ENCODE assay signal across 21 cellular contexts in genomic region chr12:23098110-23099049, GRCh38.
DNase-seq lines count a peak whose midpoint lies in the region; ATAC-seq and TF ChIP-seq lines count a peak whose summit lies in the region.
"Had no signal": no experiment of that assay in that cellular context is flagged by ENCODE, and none has a peak within 500 bp of the region (broad histone marks: within the 10 kb centered on the region; RNA-seq: fewer than 3 reads in every experiment).

No MANE protein-coding gene starts in this region.

- POLR2A ChIA-PET in A673 (lab: Charles Lee; ENCODE audit: low non-redundant PET), result no interaction called here

- DNase-seq in A673 (ENCODE audit: low spot score), result peak; percentile 4
- DNase-seq in NCI-H1105 (lab: John Stamatoyannopoulos, UW), result peak; percentile 85
- peak; percentile 14 for DNase-seq in OCI-M1 (lab: John Stamatoyannopoulos, UW)
- DNase-seq in fibroblast of gingiva (ENCODE audit: low read depth), result peak; percentile 70
- DNase-seq in HPDE6-E6E7 (ENCODE audit: extremely low spot score), result no peak
- no peak for DNase-seq in omental fat pad (ENCODE audit: low spot score)
- DNase-seq in 8988T, result no peak
- DNase-seq in HK-2 (ENCODE audit: unreplicated experiment), result no peak
- DNase-seq: ACHN; activated CD8-positive, alpha-beta T cell treated with anti-CD3 and anti-CD28 coated beads, Interleukin-2, amount 10 ng/mL, durations not matched to agents 7 days and 5 days; activated T-cell treated with anti-CD3 and anti-CD28 coated beads, Interleukin-2, amount 50 U/mL, for 48 hours; cortex of kidney; DMS79 treated with DMSO at 0.1 percent for 48 hours; GOT3; MV-4-11; NCI-H226; ovary; Right ventricle myocardium superior; T-helper 2 cell had no signal

- no peaks in the 10 kb centered on the region for H3K4me1 ChIP-seq in A673 (ENCODE audit: insufficient read depth, low read length, poor library complexity, severe bottlenecking)

- intact Hi-C loops in A673 (cut with micrococcal nuclease; ENCODE audit: unreplicated experiment), result no loop called here

- H3K9me3 ChIP-seq in A673 (ENCODE audit: low read depth, low read length, poor library complexity, severe bottlenecking), result no peaks in the 10 kb centered on the region
- H3K9me3 ChIP-seq: ovary had no signal

- no peaks in the 10 kb centered on the region for H3K27me3 ChIP-seq in A673 (replicated peaks; ENCODE audit: insufficient read depth, low read depth, low read length, poor library complexity)
- H3K27me3 ChIP-seq: ovary had no signal

- no peak overlapping the region for H3K27ac ChIP-seq in A673 (ENCODE audit: low read depth, low read length, poor library complexity, severe bottlenecking)
- H3K27ac ChIP-seq: epithelial cell of prostate, ovary had no signal

- ATAC-seq in omental fat pad (ENCODE audit: low FRiP score), result no peak
- ATAC-seq: activated CD8-positive, alpha-beta T cell treated with anti-CD3 and anti-CD28 coated beads, Interleukin-2, amount 10 ng/mL, durations not matched to agents 7 days and 5 days; K562 had no signal

- no TSS peak for BruUV-seq in A673 (replicated peaks; lab: Mats Ljungman, UMichigan)

- no peak overlapping the region for H3K4me3 ChIP-seq in A673 (ENCODE audit: low read depth, low read length, poor library complexity, severe bottlenecking)
- H3K4me3 ChIP-seq: K562, ovary had no signal

- TF ChIP-seq CTCF in A673 (conservative IDR thresholded peaks at IDR 0.05; ENCODE audit: low read depth, low read length) (no peak), omental fat pad (IDR thresholded peaks at IDR 0.05) (no peak)

- H3K36me3 ChIP-seq in A673 (ENCODE audit: insufficient read depth, low read length, poor library complexity, severe bottlenecking), result no peaks in the 10 kb centered on the region
- H3K36me3 ChIP-seq: ovary had no signal

- CTCF ChIA-PET in A673 (lab: Charles Lee), result no interaction called here

Comparison
In these comparisons a context has a peak if more than half of its experiments do, and no peak if none do; other contexts are left out.
1. DNase-seq: peak in A673 (single experiment), NCI-H1105 (single experiment), OCI-M1 (single experiment) and fibroblast of gingiva (single experiment); none in HPDE6-E6E7 (single experiment), omental fat pad (single experiment), 8988T (single experiment) and HK-2 (single experiment).